ENCODE assay signal across 8 cellular contexts in the genomic region with DNA sequence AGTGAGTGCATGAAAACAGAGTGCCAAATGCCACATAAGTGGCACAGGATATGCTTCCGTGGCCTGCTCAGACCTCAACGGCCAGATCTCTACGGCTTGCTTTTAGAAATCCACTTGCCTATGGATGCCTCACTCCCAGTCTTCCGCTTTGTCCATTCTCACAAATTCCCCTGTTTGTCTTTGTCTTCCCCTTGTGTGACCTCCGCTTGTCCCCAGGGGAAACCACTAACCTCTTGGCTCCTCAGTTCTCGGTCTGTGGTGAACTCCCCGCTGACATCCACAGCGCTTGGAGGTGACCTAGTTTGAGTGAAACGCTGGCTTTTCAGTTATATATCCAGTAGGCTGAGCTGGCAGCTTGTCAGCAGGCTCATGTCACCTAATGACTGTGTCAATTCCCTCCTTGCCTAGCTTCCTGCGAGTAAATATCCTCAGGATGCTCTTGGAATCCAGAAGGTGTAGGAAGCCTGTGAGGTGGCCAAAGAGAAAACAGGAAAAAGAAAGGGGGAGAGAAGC.
DNase-seq lines count a peak whose midpoint lies in the region; ATAC-seq and TF ChIP-seq lines count a peak whose summit lies in the region.

No MANE protein-coding gene starts in this region.

- no peak overlapping the region for H3K4me3 ChIP-seq in CD4-positive, alpha-beta memory T cell (ENCODE audit: low read length in 2 of 2)

- DNase-seq in CD4-positive, alpha-beta memory T cell = peak; percentile 66 to 81 (median 76)
- peak; percentile 75 for DNase-seq in central memory CD4-positive, alpha-beta T cell
- DNase-seq in natural killer cell = peak; percentile 39
- no peak for DNase-seq in CD14-positive monocyte (ENCODE audit: low spot score)
- no peak for DNase-seq in NCI-H2196 (lab: John Stamatoyannopoulos, UW; ENCODE audit: unreplicated experiment)
- no peak for DNase-seq in NCI-H1417 treated with DMSO at 0.1 percent for 48 hours (lab: John Stamatoyannopoulos, UW)

- no peaks in the 10 kb centered on the region for H3K9me3 ChIP-seq in CD4-positive, alpha-beta memory T cell (ENCODE audit: control insufficient read depth in 1 of 2, low read length in 2 of 2)

- H3K27ac Mint-ChIP-seq in CD4-positive, alpha-beta memory T cell = peak overlapping the region; percentile 35 to 97 (median 86)
- H3K27ac Mint-ChIP-seq in natural killer cell = peak overlapping the region; percentile 68 to 87
- no peak overlapping the region for H3K27ac Mint-ChIP-seq in CD14-positive monocyte

- peaks cover 70% of the 10 kb centered on the region for H3K4me1 ChIP-seq in CD4-positive, alpha-beta memory T cell (ENCODE audit: insufficient read depth, low read length)

- peaks cover 0 to 15% (median 6%) of the 10 kb centered on the region in 8 donors for H3K9me3 Mint-ChIP-seq in CD4-positive, alpha-beta memory T cell
- H3K9me3 Mint-ChIP-seq in natural killer cell (peaks cover 0 to 4% of the 10 kb centered on the region in 2 donors), CD14-positive monocyte (peaks cover 0 to 5% (median 0%) of the 10 kb centered on the region in 7 donors)

- H3K27me3 ChIP-seq in CD4-positive, alpha-beta memory T cell (ENCODE audit: insufficient read depth, low read length) = no peaks in the 10 kb centered on the region

- peak overlapping the region in 7 of 8 donors; percentile 56 to 85 (median 72) for H3K4me3 Mint-ChIP-seq in CD4-positive, alpha-beta memory T cell
- H3K4me3 Mint-ChIP-seq in natural killer cell = peak overlapping the region; percentile 71
- H3K4me3 Mint-ChIP-seq in CD14-positive monocyte = no peak overlapping the region

- TF ChIP-seq CTCF in natural killer cell (IDR thresholded peaks at IDR 0.05) = no peak
- TF ChIP-seq CTCF in CD14-positive monocyte (IDR thresholded peaks at IDR 0.05) = no peak

- ATAC-seq in natural killer cell (peak; percentile 73 to 91 (median 85)), GM19035 (IDR thresholded peaks at IDR 0.05; ENCODE audit: unreplicated experiment) (no peak)

- H3K27ac ChIP-seq in CD4-positive, alpha-beta memory T cell (ENCODE audit: low read depth, low read length) = peak overlapping the region; percentile 49

- H3K36me3 Mint-ChIP-seq in CD4-positive, alpha-beta memory T cell = no peaks in the 10 kb centered on the region
- H3K36me3 Mint-ChIP-seq in natural killer cell = no peaks in the 10 kb centered on the region
- H3K36me3 Mint-ChIP-seq in CD14-positive monocyte = no peaks in the 10 kb centered on the region

- H3K27me3 Mint-ChIP-seq in CD4-positive, alpha-beta memory T cell = no peaks in the 10 kb centered on the region
- H3K27me3 Mint-ChIP-seq in natural killer cell (ENCODE audit: low read depth in 2 of 2) (no peaks in the 10 kb centered on the region), CD14-positive monocyte (ENCODE audit: low read depth in 3 of 3) (peaks cover 12 to 16% (median 13%) of the 10 kb centered on the region in 3 donors)

- intact Hi-C loops in CD4-positive, alpha-beta memory T cell (cut with micrococcal nuclease) = no loop called here
- intact Hi-C loops in natural killer cell (cut with micrococcal nuclease) (no loop called here), CD14-positive monocyte (cut with micrococcal nuclease) (no loop called here)

- POLR2A ChIA-PET in CD4-positive, alpha-beta memory T cell (lab: Charles Lee; ENCODE audit: partially characterized antibody) = interaction anchor here (0.6 to 1.2 kb wide), 4 partner anchors 66 to 280 kb away, joined by 3 to 5 read pairs (median 3); no protein-coding TSS in a partner anchor

- CTCF ChIA-PET in CD4-positive, alpha-beta memory T cell (lab: Charles Lee; ENCODE audit: partially characterized antibody) = interaction anchor here (1.0 to 1.5 kb wide), 2 partner anchors 11 to 458 kb away, joined by 3 read pairs; partner anchors contain the start of gene RNF14

- peaks cover 34 to 79% (median 54%) of the 10 kb centered on the region in 4 donors for H3K4me1 Mint-ChIP-seq in CD4-positive, alpha-beta memory T cell
- H3K4me1 Mint-ChIP-seq in natural killer cell (peaks cover 35 to 42% of the 10 kb centered on the region in 2 donors), CD14-positive monocyte (peaks cover 12% of the 10 kb centered on the region)

- H3K36me3 ChIP-seq in CD4-positive, alpha-beta memory T cell (ENCODE audit: insufficient read depth, low read length) = no peaks in the 10 kb centered on the region

TF ChIP-seq in PFSK-1, 5 proteins besides CTCF, POLR2A, EP300 and RAD21:
- TF ChIP-seq SIN3A (IDR thresholded peaks at IDR 0.05; ENCODE audit: borderline replicate concordance, insufficient read depth, low read length) (no peak), TAF1 (IDR thresholded peaks at IDR 0.05; ENCODE audit: borderline replicate concordance, insufficient read depth, low read length) (no peak), POLR2AphosphoS5 (IDR thresholded peaks at IDR 0.05; ENCODE audit: low read depth, low read length) (no peak), REST (IDR thresholded peaks at IDR 0.05; ENCODE audit: insufficient read depth in 1 of 2, low read depth in 2 of 2, low read length in 2 of 2) (no peak), FOXP2 (optimal IDR thresholded peaks at IDR 0.05; ENCODE audit: borderline replicate concordance, extremely low read depth, extremely low read length, insufficient read depth) (peak; percentile 8)

Comparison
In these comparisons a context has a peak if more than half of its experiments do, and no peak if none do; other contexts are left out.
1. DNase-seq: peak in CD4-positive, alpha-beta memory T cell (5 of 5), central memory CD4-positive, alpha-beta T cell (single experiment) and natural killer cell (single experiment); none in CD14-positive monocyte (single experiment), NCI-H2196 (single experiment) and NCI-H1417 treated with DMSO at 0.1 percent for 48 hours (single experiment).
2. H3K27ac Mint-ChIP-seq: peak in CD4-positive, alpha-beta memory T cell (7 of 7) and natural killer cell (2 of 2); none in CD14-positive monocyte (0 of 7).
3. H3K4me3 Mint-ChIP-seq: peak in CD4-positive, alpha-beta memory T cell (7 of 8) and natural killer cell (single experiment); none in CD14-positive monocyte (0 of 2).